In genomic region chr6:113690957-113691656, GRCh38 we compare ENCODE assay signal across 17 cellular contexts.
"Had no signal": no experiment of that assay in that cellular context is flagged by ENCODE, and none has a peak within 500 bp of the region (broad histone marks: within the 10 kb centered on the region; RNA-seq: fewer than 3 reads in every experiment).

No MANE protein-coding gene starts in this region.

- H3K9me3 Mint-ChIP-seq: activated CD4-positive, alpha-beta memory T cell treated with anti-CD3 and anti-CD28 coated beads for 36 hours; activated naive CD4-positive, alpha-beta T cell treated with anti-CD3 and anti-CD28 coated beads, Interleukin-2, amount 50 U/mL, for 72 hours; neural progenitor cell had no signal

- H3K36me3 Mint-ChIP-seq: activated CD4-positive, alpha-beta memory T cell treated with anti-CD3 and anti-CD28 coated beads for 36 hours; activated naive CD4-positive, alpha-beta T cell treated with anti-CD3 and anti-CD28 coated beads, Interleukin-2, amount 50 U/mL, for 72 hours; neural progenitor cell; stimulated activated naive B cell treated with anti-CD40 and anti-IgM and Interleukin-4, amounts not matched to agents 10 μg/mL and 1 μg/mL and 100 μg/mL, for 72 hours; type B pancreatic cell had no signal

- H3K36me3 ChIP-seq: esophagus squamous epithelium, neural progenitor cell had no signal

- H3K27me3 Mint-ChIP-seq: activated CD4-positive, alpha-beta memory T cell treated with anti-CD3 and anti-CD28 coated beads for 36 hours; stimulated activated naive B cell treated with anti-CD40 and anti-IgM and Interleukin-4, amounts not matched to agents 10 μg/mL and 1 μg/mL and 100 μg/mL, for 72 hours; type B pancreatic cell had no signal

- H3K4me1 ChIP-seq: neural progenitor cell, parathyroid adenoma had no signal

- H2AFZ ChIP-seq: neural progenitor cell, parathyroid adenoma had no signal

- H3K27ac Mint-ChIP-seq: activated CD4-positive, alpha-beta memory T cell treated with anti-CD3 and anti-CD28 coated beads for 36 hours; activated naive CD4-positive, alpha-beta T cell treated with anti-CD3 and anti-CD28 coated beads, Interleukin-2, amount 50 U/mL, for 72 hours; neural progenitor cell; type B pancreatic cell had no signal

- DNase-seq: activated CD4-positive, alpha-beta T cell treated with anti-CD3 and anti-CD28 coated beads for 1 hour; activated effector memory CD4-positive, alpha-beta T cell treated with anti-CD3 and anti-CD28 coated beads, Interleukin-2, amount 50 U/mL, for 16 hours; activated T-cell treated with anti-CD3 and anti-CD28 coated beads, Interleukin-2, amount 50 U/mL, for 4 hours; amygdala; dorsolateral prefrontal cortex; esophagus squamous epithelium; kidney; retina; substantia nigra; T-helper 9 cell had no signal

- H3K27ac ChIP-seq: dorsolateral prefrontal cortex, neural progenitor cell, parathyroid adenoma, skin epidermis had no signal

- H3K9me3 ChIP-seq: esophagus squamous epithelium had no signal

- H3K9ac ChIP-seq: neural progenitor cell, parathyroid adenoma had no signal

- H3K27me3 ChIP-seq: dorsolateral prefrontal cortex, esophagus squamous epithelium, neural progenitor cell had no signal

- H3K4me3 ChIP-seq: dorsolateral prefrontal cortex, esophagus squamous epithelium, neural progenitor cell, skin epidermis had no signal

- H3K4me3 Mint-ChIP-seq: activated CD4-positive, alpha-beta memory T cell treated with anti-CD3 and anti-CD28 coated beads for 36 hours; activated T-cell treated with anti-CD3 and anti-CD28 coated beads, Interleukin-2, amount 50 U/mL, for 4 hours; neural progenitor cell; stimulated activated naive B cell treated with anti-CD40 and anti-IgM and Interleukin-4, amounts not matched to agents 10 μg/mL and 1 μg/mL and 100 μg/mL, for 72 hours; type B pancreatic cell had no signal

- H3K79me2 ChIP-seq: parathyroid adenoma had no signal

- H3K4me2 ChIP-seq: neural progenitor cell had no signal
